25 cellular contexts compared by ENCODE assay signal in the genomic region with DNA sequence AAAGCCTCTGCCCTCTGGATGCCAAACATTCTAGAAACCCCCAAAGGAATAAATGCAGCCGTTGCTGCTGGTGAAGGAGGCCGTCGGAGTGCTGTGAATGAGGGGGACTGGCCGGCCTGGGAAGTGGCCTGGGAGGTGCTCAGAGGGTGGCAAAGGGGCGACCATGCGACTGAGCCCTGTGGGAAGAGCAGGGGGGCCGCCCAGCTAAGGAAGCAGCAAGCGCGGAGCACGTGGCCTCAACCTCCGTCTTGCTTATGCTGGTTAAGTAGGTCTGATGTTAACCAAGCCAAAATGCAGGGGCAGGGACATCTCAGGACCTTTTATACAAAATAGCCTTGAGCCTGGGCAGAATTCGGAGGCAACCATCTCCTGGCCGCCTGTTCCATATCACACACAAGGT.
"Had no signal": no experiment of that assay in that cellular context is flagged by ENCODE, and none has a peak within 500 bp of the region (broad histone marks: within the 10 kb centered on the region; RNA-seq: fewer than 3 reads in every experiment).

No MANE protein-coding gene starts in this region.

- H3K9me3 ChIP-seq: ascending aorta, heart left ventricle, right lobe of liver, thoracic aorta had no signal

- H3K27ac ChIP-seq: ascending aorta, brain microvascular endothelial cell, heart left ventricle, right lobe of liver, thoracic aorta had no signal

- DNase-seq: activated CD4-positive, alpha-beta memory T cell treated with anti-CD3 and anti-CD28 coated beads, Interleukin-2, amount 10 ng/mL, durations not matched to agents 7 days and 5 days; activated CD4-positive, alpha-beta T cell treated with anti-CD3 and anti-CD28 coated beads for 1 hour; activated CD4-positive, alpha-beta T cell treated with anti-CD3 and anti-CD28 coated beads, Interleukin-2, amount 10 ng/mL, durations not matched to agents 7 days and 5 days; activated CD8-positive, alpha-beta memory T cell treated with anti-CD3 and anti-CD28 coated beads, Interleukin-2, amount 50 U/mL, for 48 hours; activated gamma-delta T cell; activated naive CD4-positive, alpha-beta T cell treated with anti-CD3 and anti-CD28 coated beads, Interleukin-2, amount 10 ng/mL, durations not matched to agents 7 days and 5 days; activated naive CD8-positive, alpha-beta T cell treated with anti-CD3 and anti-CD28 coated beads, Interleukin-2, amount 10 ng/mL, durations not matched to agents 7 days and 5 days; activated T-cell treated with anti-CD3 and anti-CD28 coated beads, Interleukin-2, amount 50 U/mL, for 24 hours; brain microvascular endothelial cell; caudate nucleus; foreskin fibroblast; heart left ventricle; left cardiac atrium; right lobe of liver; stimulated activated CD4-positive, alpha-beta T cell treated with anti-CD3 and anti-CD28 coated beads, Interleukin-12 subunit alpha, Interleukin-12 subunit beta, amount 100 ng/mL, for 4 hours; stimulated activated CD4-positive, alpha-beta T cell treated with anti-CD3 and anti-CD28 coated beads, Interleukin-4, amount 100 ng/mL, for 1 hour; stimulated activated naive CD8-positive, alpha-beta T cell treated with anti-CD3 and anti-CD28 coated beads, Interleukin-15, Interleukin-2, amounts not matched to agents 100 U/mL and 50 U/mL, for 24 hours; SW 1271; T-helper 9 cell; trophoblast cell had no signal

- ATAC-seq: heart left ventricle; natural killer cell treated with Interleukin-12 subunit alpha and Interleukin-12 subunit beta and Interleukin-15 and Interleukin-18, amount 100 ng/mL, for 72 hours; right lobe of liver; stimulated activated naive CD8-positive, alpha-beta T cell treated with anti-CD3 and anti-CD28 coated beads, Interleukin-15, Interleukin-2, amounts not matched to agents 100 U/mL and 50 U/mL, for 24 hours; WTC11 had no signal

- H3K27me3 ChIP-seq: ascending aorta, brain microvascular endothelial cell, right lobe of liver had no signal

- H3K36me3 ChIP-seq: ascending aorta, brain microvascular endothelial cell, heart left ventricle, right lobe of liver, thoracic aorta had no signal

- H3K4me1 ChIP-seq: ascending aorta, heart left ventricle, right lobe of liver had no signal

- H3K4me3 ChIP-seq: ascending aorta, heart left ventricle, right lobe of liver, skin epidermis, thoracic aorta had no signal
